ENCODE assay signal across 21 cellular contexts in the genomic region with DNA sequence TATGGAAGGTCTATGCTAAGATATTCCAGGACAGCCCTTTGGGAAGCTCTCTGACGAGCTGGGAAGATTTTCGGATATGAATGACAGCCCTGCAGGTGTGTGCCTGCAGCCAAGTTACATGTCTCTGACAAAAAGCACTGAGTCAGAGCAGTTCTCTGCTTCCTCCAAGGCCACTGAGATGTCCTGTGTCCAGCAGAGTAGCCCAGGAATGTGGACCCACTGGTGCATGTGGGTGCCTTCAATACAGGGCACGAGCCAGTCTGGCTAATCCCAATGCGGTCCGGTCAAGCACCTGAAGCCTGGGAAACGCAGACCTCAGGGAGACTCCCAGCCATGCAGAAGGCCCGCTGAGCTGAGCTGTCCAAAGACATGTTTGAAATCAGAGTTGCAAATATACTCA.
DNase-seq lines count a peak whose midpoint lies in the region; ATAC-seq and TF ChIP-seq lines count a peak whose summit lies in the region.
"Had no signal": no experiment of that assay in that cellular context is flagged by ENCODE, and none has a peak within 500 bp of the region (broad histone marks: within the 10 kb centered on the region; RNA-seq: fewer than 3 reads in every experiment).

No MANE protein-coding gene starts in this region.

- H3K4me3 Mint-ChIP-seq in endodermal cell: no peak overlapping the region
- H3K4me3 Mint-ChIP-seq: CD4-positive, CD25-positive, alpha-beta regulatory T cell had no signal

- H3K36me3 Mint-ChIP-seq in endodermal cell (ENCODE audit: low read depth): no peaks in the 10 kb centered on the region
- H3K36me3 Mint-ChIP-seq: CD4-positive, CD25-positive, alpha-beta regulatory T cell had no signal

- H3K4me1 Mint-ChIP-seq in endodermal cell: peaks cover 35% of the 10 kb centered on the region
- H3K4me1 Mint-ChIP-seq: CD4-positive, CD25-positive, alpha-beta regulatory T cell had no signal

- no peaks in the 10 kb centered on the region for H3K9me3 ChIP-seq in endodermal cell (ENCODE audit: control insufficient read depth, low read length)
- no peaks in the 10 kb centered on the region for H3K9me3 ChIP-seq in upper lobe of right lung
- H3K9me3 ChIP-seq: BE2C had no signal

- H3K27me3 ChIP-seq in endodermal cell (ENCODE audit: control insufficient read depth, insufficient read depth, low read length, poor library complexity, severe bottlenecking) (no peaks in the 10 kb centered on the region), upper lobe of right lung (peaks cover 15% of the 10 kb centered on the region)
- H3K27me3 ChIP-seq: BE2C had no signal

- no peaks in the 10 kb centered on the region for H3K36me3 ChIP-seq in endodermal cell (ENCODE audit: control insufficient read depth, insufficient read depth, low read length)
- H3K36me3 ChIP-seq in upper lobe of right lung: no peaks in the 10 kb centered on the region
- H3K36me3 ChIP-seq: BE2C had no signal

- H3K9me3 Mint-ChIP-seq in endodermal cell: no peaks in the 10 kb centered on the region

- no peak overlapping the region for H3K27ac Mint-ChIP-seq in endodermal cell

- H3K4me3 ChIP-seq in endodermal cell (ENCODE audit: low read length) (no peak overlapping the region), upper lobe of right lung (no peak overlapping the region)
- H3K4me3 ChIP-seq: K562 had no signal

- peak; percentile 21 for DNase-seq in activated effector memory CD4-positive, alpha-beta T cell treated with anti-CD3 and anti-CD28 coated beads, Interleukin-2, amount 50 U/mL, for 16 hours
- no peak for DNase-seq in activated effector memory CD4-positive, alpha-beta T cell treated with Interleukin-2 at 50 U/mL for 16 hours
- peak; percentile 35 for DNase-seq in endodermal cell
- DNase-seq in sciatic nerve (ENCODE audit: low spot score): peak; percentile 19
- peak; percentile 16 for DNase-seq in upper lobe of right lung
- DNase-seq in epidermal melanocyte (ENCODE audit: insufficient read length, low spot score): no peak
- no peak for DNase-seq in activated T-cell treated with anti-CD3 and anti-CD28 coated beads, Interleukin-2, amount 50 U/mL, for 1 hour
- DNase-seq: 8988T; ACHN; BE2C; CD4-positive, CD25-positive, alpha-beta regulatory T cell; DMS153; DND-41; Kasumi-1; NCI-H1092 treated with DMSO at 0.1 percent for 48 hours; NCI-H2029; NCI-H446; NCI-H524 treated with DMSO at 0.1 percent for 48 hours; NCI-H774 had no signal

- no peaks in the 10 kb centered on the region for H3K27me3 Mint-ChIP-seq in endodermal cell (ENCODE audit: insufficient read depth)

- H3K27ac ChIP-seq in endodermal cell (ENCODE audit: low read depth, low read length): no peak overlapping the region
- H3K27ac ChIP-seq in upper lobe of right lung: no peak overlapping the region

- intact Hi-C loops in sciatic nerve (cut with DNase I): no loop called here
- intact Hi-C loops in upper lobe of right lung (cut with DNase I): no loop called here

- ATAC-seq in sciatic nerve: no peak
- ATAC-seq in upper lobe of right lung: no peak
- ATAC-seq in HG03457 (IDR thresholded peaks at IDR 0.05; ENCODE audit: unreplicated experiment): no peak
- ATAC-seq: K562 had no signal

- no peak overlapping the region for H3K9ac ChIP-seq in endodermal cell (ENCODE audit: extremely low read depth, low read length, poor library complexity, severe bottlenecking)

- 92 to 93% methylated on average over 7 of the region's 7 CpGs for WGBS in endodermal cell (ENCODE audit: insufficient coverage in 1 of 2, insufficient read length in 1 of 2), 2 experiments

- TF ChIP-seq CTCF in endodermal cell (conservative IDR thresholded peaks at IDR 0.05) (no peak), upper lobe of right lung (IDR thresholded peaks at IDR 0.05) (no peak)

- H3K4me1 ChIP-seq in endodermal cell (ENCODE audit: control insufficient read depth, insufficient read depth, low read length) (no peaks in the 10 kb centered on the region), upper lobe of right lung (no peaks in the 10 kb centered on the region)
- H3K4me1 ChIP-seq: BE2C had no signal

Comparison
In these comparisons a context has a peak if more than half of its experiments do, and no peak if none do; other contexts are left out.
1. DNase-seq: peak in activated effector memory CD4-positive, alpha-beta T cell treated with anti-CD3 and anti-CD28 coated beads, Interleukin-2, amount 50 U/mL, for 16 hours (single experiment), endodermal cell (single experiment), sciatic nerve (single experiment) and upper lobe of right lung (single experiment); none in activated effector memory CD4-positive, alpha-beta T cell treated with Interleukin-2 at 50 U/mL for 16 hours (single experiment), epidermal melanocyte (single experiment) and activated T-cell treated with anti-CD3 and anti-CD28 coated beads, Interleukin-2, amount 50 U/mL, for 1 hour (single experiment).